32 cellular contexts compared by ENCODE assay signal in genomic region chr9:82116538-82116937, GRCh38.
A peak's percentile ranks its signal among the peaks of the same experiment; 100 is the strongest.
DNase-seq lines count a peak whose midpoint lies in the region; ATAC-seq and TF ChIP-seq lines count a peak whose summit lies in the region.
"Had no signal": no experiment of that assay in that cellular context is flagged by ENCODE, and none has a peak within 500 bp of the region (broad histone marks: within the 10 kb centered on the region; RNA-seq: fewer than 3 reads in every experiment).

No MANE protein-coding gene starts in this region.

- H3K9me3 Mint-ChIP-seq in nephron, result no peaks in the 10 kb centered on the region
- peaks cover 0 to 3% (median 0%) of the 10 kb centered on the region in 5 donors for H3K9me3 Mint-ChIP-seq in CD8-positive, alpha-beta memory T cell
- H3K9me3 Mint-ChIP-seq: activated CD4-positive, alpha-beta T cell treated with anti-CD3 and anti-CD28 coated beads, Interleukin-2, amount 10 ng/mL, durations not matched to agents 24 days and 14 days; IgD-negative memory B cell had no signal

- no peak for TF ChIP-seq CTCF in nephron (IDR thresholded peaks at IDR 0.05; ENCODE audit: unreplicated experiment in 3 of 3)

- H3K36me3 ChIP-seq in HUES48 (ENCODE audit: control insufficient read depth, insufficient read depth, low read length) (no peaks in the 10 kb centered on the region), SJCRH30 (no peaks in the 10 kb centered on the region), endocrine pancreas (ENCODE audit: control insufficient read depth, insufficient read depth, low read length) (no peaks in the 10 kb centered on the region)
- no peaks in the 10 kb centered on the region for H3K36me3 ChIP-seq in CD8-positive, alpha-beta memory T cell (ENCODE audit: insufficient read depth, low read length)
- H3K36me3 ChIP-seq: esophagus squamous epithelium, right atrium auricular region, WERI-Rb-1 had no signal

- H3K4me1 Mint-ChIP-seq in nephron, result peaks cover 46% of the 10 kb centered on the region
- H3K4me1 Mint-ChIP-seq in CD8-positive, alpha-beta memory T cell, result no peaks in the 10 kb centered on the region
- H3K4me1 Mint-ChIP-seq: activated CD4-positive, alpha-beta T cell treated with anti-CD3 and anti-CD28 coated beads, Interleukin-2, amount 10 ng/mL, durations not matched to agents 24 days and 14 days had no signal

- CTCF ChIA-PET in CD8-positive, alpha-beta memory T cell (lab: Charles Lee), result no interaction called here

- no peaks in the 10 kb centered on the region for H3K9me3 ChIP-seq in HUES48 (ENCODE audit: control insufficient read depth, insufficient read depth, low read length)
- no peaks in the 10 kb centered on the region for H3K9me3 ChIP-seq in SJCRH30 (replicated peaks)
- H3K9me3 ChIP-seq in endocrine pancreas (ENCODE audit: control insufficient read depth, low read length), result no peaks in the 10 kb centered on the region
- H3K9me3 ChIP-seq in CD8-positive, alpha-beta memory T cell (ENCODE audit: low read length), result no peaks in the 10 kb centered on the region
- H3K9me3 ChIP-seq: Caco-2, esophagus squamous epithelium, right atrium auricular region, testis had no signal

- H3K4me3 Mint-ChIP-seq in nephron, result peak overlapping the region in 1 of 3 experiments; percentile 14
- H3K4me3 Mint-ChIP-seq in CD8-positive, alpha-beta memory T cell, result no peak overlapping the region
- H3K4me3 Mint-ChIP-seq: activated CD4-positive, alpha-beta T cell treated with anti-CD3 and anti-CD28 coated beads, Interleukin-2, amount 10 ng/mL, durations not matched to agents 24 days and 14 days; activated naive CD8-positive, alpha-beta T cell; IgD-negative memory B cell; stimulated activated naive CD8-positive, alpha-beta T cell treated with anti-CD3 and anti-CD28 coated beads, Interleukin-15, Interleukin-2, amounts not matched to agents 100 ng/mL and 50 ng/mL, for 24 hours had no signal

- H3K27me3 ChIP-seq in HUES48 (ENCODE audit: control insufficient read depth, insufficient read depth, low read length), result no peaks in the 10 kb centered on the region
- H3K27me3 ChIP-seq in SJCRH30, result no peaks in the 10 kb centered on the region
- no peaks in the 10 kb centered on the region for H3K27me3 ChIP-seq in endocrine pancreas (ENCODE audit: control insufficient read depth, insufficient read depth, low read length)
- H3K27me3 ChIP-seq in CD8-positive, alpha-beta memory T cell (ENCODE audit: insufficient read depth, low read length, poor library complexity, severe bottlenecking), result no peaks in the 10 kb centered on the region
- H3K27me3 ChIP-seq: esophagus squamous epithelium, right atrium auricular region, testis had no signal

- H3K9ac ChIP-seq in HUES48 (ENCODE audit: low read depth, low read length) (no peak overlapping the region), endocrine pancreas (ENCODE audit: control insufficient read depth, insufficient read depth, low read length) (no peak overlapping the region)

- H3K4me3 ChIP-seq in HUES48 (ENCODE audit: low read depth, low read length) (no peak overlapping the region; the same call in 1 of the 2 replicates), SJCRH30 (no peak overlapping the region), endocrine pancreas (ENCODE audit: control insufficient read depth, insufficient read depth, low read length) (peak overlapping the region; percentile 12)
- H3K4me3 ChIP-seq in CD8-positive, alpha-beta memory T cell (ENCODE audit: low read length), result no peak overlapping the region
- H3K4me3 ChIP-seq: esophagus squamous epithelium, right atrium auricular region, testis had no signal

- POLR2A ChIA-PET in CD8-positive, alpha-beta memory T cell (lab: Charles Lee), result no interaction called here

- H3K27ac ChIP-seq in HUES48 (ENCODE audit: low read depth, low read length) (peak overlapping the region; percentile 82), SJCRH30 (peak overlapping the region; percentile 15; the same call in 1 of the 2 replicates)
- no peak overlapping the region for H3K27ac ChIP-seq in CD8-positive, alpha-beta memory T cell (ENCODE audit: low read depth, low read length)
- H3K27ac ChIP-seq: right atrium auricular region, WERI-Rb-1 had no signal

- H3K36me3 Mint-ChIP-seq in nephron (ENCODE audit: low read depth), result no peaks in the 10 kb centered on the region
- H3K36me3 Mint-ChIP-seq in CD8-positive, alpha-beta memory T cell, result no peaks in the 10 kb centered on the region
- H3K36me3 Mint-ChIP-seq: activated naive CD8-positive, alpha-beta T cell had no signal

- no peaks in the 10 kb centered on the region for H3K27me3 Mint-ChIP-seq in nephron (ENCODE audit: low read depth)
- no peaks in the 10 kb centered on the region for H3K27me3 Mint-ChIP-seq in CD8-positive, alpha-beta memory T cell
- H3K27me3 Mint-ChIP-seq: activated CD4-positive, alpha-beta T cell treated with anti-CD3 and anti-CD28 coated beads, Interleukin-2, amount 10 ng/mL, durations not matched to agents 24 days and 14 days; activated naive CD8-positive, alpha-beta T cell; IgD-negative memory B cell; stimulated activated naive CD8-positive, alpha-beta T cell treated with anti-CD3 and anti-CD28 coated beads, Interleukin-15, Interleukin-2, amounts not matched to agents 100 ng/mL and 50 ng/mL, for 24 hours had no signal

- peaks cover 20% of the 10 kb centered on the region for H3K4me1 ChIP-seq in HUES48 (ENCODE audit: control insufficient read depth, insufficient read depth, low read length)
- H3K4me1 ChIP-seq in SJCRH30, result peaks cover 17% of the 10 kb centered on the region
- no peaks in the 10 kb centered on the region for H3K4me1 ChIP-seq in endocrine pancreas (ENCODE audit: control insufficient read depth, insufficient read depth, low read length)
- no peaks in the 10 kb centered on the region for H3K4me1 ChIP-seq in CD8-positive, alpha-beta memory T cell (ENCODE audit: insufficient read depth, low read length)
- H3K4me1 ChIP-seq: Caco-2, right atrium auricular region had no signal

- ATAC-seq in HG02678 (IDR thresholded peaks at IDR 0.05; ENCODE audit: unreplicated experiment) (no peak), HG02642 (IDR thresholded peaks at IDR 0.05; ENCODE audit: poor library complexity, unreplicated experiment) (no peak)
- ATAC-seq: HCT116, left lobe of liver, Panc1 had no signal

- DNase-seq in SJCRH30 (peak in 1 of 2 experiments; percentile 40), dedifferentiated amniotic fluid mesenchymal stem cell (ENCODE audit: extremely low spot score) (no peak)
- no peak for DNase-seq in CD8-positive, alpha-beta memory T cell
- DNase-seq: activated CD4-positive, alpha-beta T cell treated with anti-CD3 and anti-CD28 coated beads, Interleukin-2, amount 10 ng/mL, durations not matched to agents 24 days and 14 days; activated effector memory CD4-positive, alpha-beta T cell treated with anti-CD3 and anti-CD28 coated beads, Interleukin-2, amount 50 U/mL, for 16 hours; activated T-cell treated with anti-CD3 and anti-CD28 coated beads, Interleukin-2, amount 50 U/mL, for 1 hour; Caco-2; central memory CD4-positive, alpha-beta T cell; dermis blood vessel endothelial cell; DMS79; esophagus squamous epithelium; GDM1; mesendoderm; NCI-H2227 treated with DMSO at 0.1 percent for 48 hours; NCI-H526 treated with DMSO at 0.1 percent for 48 hours; Right ventricle myocardium superior; stimulated activated CD8-positive, alpha-beta memory T cell treated with anti-CD3 and anti-CD28 coated beads, Interleukin-4, amount 100 ng/mL, for 48 hours; T1000; WERI-Rb-1 had no signal

- H3K27ac Mint-ChIP-seq in nephron, result peak overlapping the region; percentile 27 to 57 (median 28)
- no peak overlapping the region for H3K27ac Mint-ChIP-seq in CD8-positive, alpha-beta memory T cell
- H3K27ac Mint-ChIP-seq: activated CD4-positive, alpha-beta T cell treated with anti-CD3 and anti-CD28 coated beads, Interleukin-2, amount 10 ng/mL, durations not matched to agents 24 days and 14 days; activated naive CD8-positive, alpha-beta T cell; IgD-negative memory B cell; stimulated activated naive CD8-positive, alpha-beta T cell treated with anti-CD3 and anti-CD28 coated beads, Interleukin-15, Interleukin-2, amounts not matched to agents 100 ng/mL and 50 ng/mL, for 24 hours had no signal

Comparison
In these comparisons a context has a peak if more than half of its experiments do, and no peak if none do; other contexts are left out.
1. H3K27ac Mint-ChIP-seq: peak in nephron (3 of 3); none in CD8-positive, alpha-beta memory T cell (0 of 8).